In genomic region chr2:46163804-46164569, GRCh38 we compare ENCODE assay signal across 13 cellular contexts.
A peak's percentile ranks its signal among the peaks of the same experiment; 100 is the strongest.
DNase-seq lines count a peak whose midpoint lies in the region; ATAC-seq and TF ChIP-seq lines count a peak whose summit lies in the region.
"Had no signal": no experiment of that assay in that cellular context is flagged by ENCODE, and none has a peak within 500 bp of the region (broad histone marks: within the 10 kb centered on the region; RNA-seq: fewer than 3 reads in every experiment).

No MANE protein-coding gene starts in this region.

- TF ChIP-seq POLR2A in right lobe of liver (IDR thresholded peaks at IDR 0.05), result no peak

- no peaks in the 10 kb centered on the region for H3K36me3 ChIP-seq in ascending aorta
- H3K36me3 ChIP-seq in right lobe of liver, result peaks cover 0 to 2% (median 0%) of the 10 kb centered on the region in 4 donors

- intact Hi-C loops in ascending aorta (cut with DNase I), result loop anchor here (2.0 kb wide), 1 partner anchor 27 kb away; no protein-coding TSS in a partner anchor
- intact Hi-C loops in right lobe of liver (cut with DNase I), result no loop called here

- H3K4me1 Mint-ChIP-seq in type B pancreatic cell (ENCODE audit: unreplicated experiment), result peaks cover 44% of the 10 kb centered on the region

- ATAC-seq in right lobe of liver (no peak), HG02798 (IDR thresholded peaks at IDR 0.05; ENCODE audit: poor library complexity, unreplicated experiment) (no peak)

- 74% methylated on average over 5 of the region's 8 CpGs for WGBS in right lobe of liver (ENCODE audit: insufficient coverage, low coverage, low lambda C conversion rate, missing lambda C conversion rate)

- DNase-seq in HT1080 (ENCODE audit: low read depth), result peak; percentile 77
- DNase-seq in ascending aorta (ENCODE audit: low spot score in 2 of 2), result peak in 1 of 2 donors; percentile 52
- DNase-seq in kidney tubule cell (ENCODE audit: low spot score), result peak; percentile 68
- no peak for DNase-seq in type B pancreatic cell (ENCODE audit: extremely low spot score, unreplicated experiment)
- DNase-seq in right lobe of liver, result no peak
- DNase-seq in Kasumi-1 (lab: John Stamatoyannopoulos, UW), result no peak
- DNase-seq: activated CD8-positive, alpha-beta memory T cell treated with anti-CD3 and anti-CD28 coated beads, Interleukin-2, amount 50 U/mL, for 48 hours; DMS79 treated with DMSO at 0.1 percent for 48 hours; MM.1S; stimulated activated CD4-positive, alpha-beta T cell treated with anti-CD3 and anti-CD28 coated beads, Interleukin-4, amount 100 ng/mL, for 24 hours had no signal

- H3K4me3 ChIP-seq in ascending aorta (no peak overlapping the region), right lobe of liver (no peak overlapping the region)
- H3K4me3 ChIP-seq: thyroid gland had no signal

- H3K4me3 Mint-ChIP-seq in type B pancreatic cell, result peak overlapping the region; percentile 13
- H3K4me3 Mint-ChIP-seq: T-helper 1 cell treated with Interleukin-12 subunit alpha and Interleukin-12 subunit beta and Interleukin-4 antibody, amounts not matched to agents 30 μg/mL and 1 μg/mL, for 36 hours had no signal

- H3K4me1 ChIP-seq in ascending aorta (peaks cover 14 to 38% of the 10 kb centered on the region in 2 donors), right lobe of liver (no peaks in the 10 kb centered on the region)

- H3K9me3 ChIP-seq in ascending aorta, result no peaks in the 10 kb centered on the region
- H3K9me3 ChIP-seq in right lobe of liver, result no peaks in the 10 kb centered on the region
- H3K9me3 ChIP-seq: thyroid gland had no signal

- peaks cover 10% of the 10 kb centered on the region for H3K36me3 Mint-ChIP-seq in type B pancreatic cell

- H3K27ac Mint-ChIP-seq in type B pancreatic cell, result peak overlapping the region; percentile 80
- H3K27ac Mint-ChIP-seq: T-helper 1 cell treated with Interleukin-12 subunit alpha and Interleukin-12 subunit beta and Interleukin-4 antibody, amounts not matched to agents 30 μg/mL and 1 μg/mL, for 36 hours had no signal

- H3K27me3 ChIP-seq in ascending aorta (no peaks in the 10 kb centered on the region), right lobe of liver (no peaks in the 10 kb centered on the region)
- H3K27me3 ChIP-seq: thyroid gland had no signal

- no peaks in the 10 kb centered on the region for H3K9me3 Mint-ChIP-seq in type B pancreatic cell
- H3K9me3 Mint-ChIP-seq: T-helper 1 cell treated with Interleukin-12 subunit alpha and Interleukin-12 subunit beta and Interleukin-4 antibody, amounts not matched to agents 30 μg/mL and 1 μg/mL, for 36 hours had no signal

- no peaks in the 10 kb centered on the region for H3K27me3 Mint-ChIP-seq in type B pancreatic cell

- TF ChIP-seq CTCF in ascending aorta (IDR thresholded peaks at IDR 0.05) (no peak), type B pancreatic cell (conservative IDR thresholded peaks at IDR 0.05) (no peak), right lobe of liver (IDR thresholded peaks at IDR 0.05) (no peak)

- H3K27ac ChIP-seq in ascending aorta (peak overlapping the region; percentile 66 to 76), right lobe of liver (no peak overlapping the region)

Comparison
In these comparisons a context has a peak if more than half of its experiments do, and no peak if none do; other contexts are left out.
1. DNase-seq: peak in HT1080 (single experiment) and kidney tubule cell (single experiment); none in type B pancreatic cell (single experiment), right lobe of liver (0 of 3) and Kasumi-1 (0 of 2).
2. H3K27ac ChIP-seq: peak in ascending aorta (2 of 2); none in right lobe of liver (0 of 3).